In genomic region chr14:24982472-24983155, GRCh38 we compare ENCODE assay signal across 2 cellular contexts.
TF ChIP-seq lines count a peak whose summit lies in the region.

No MANE protein-coding gene starts in this region.

TF ChIP-seq in HepG2, 621 proteins besides CTCF, POLR2A, EP300 and RAD21 (continued from another document and continues in another):
- no peak for TF ChIP-seq SMAD9 (CRISPR knock-in tag; IDR thresholded peaks at IDR 0.05)
- no peak for TF ChIP-seq ZSCAN30 (CRISPR knock-in tag; IDR thresholded peaks at IDR 0.05)
- TF ChIP-seq HES4 (CRISPR knock-in tag; IDR thresholded peaks at IDR 0.05; ENCODE audit: borderline replicate concordance) = no peak
- no peak for TF ChIP-seq ZNF205 (CRISPR knock-in tag; IDR thresholded peaks at IDR 0.05)
- TF ChIP-seq ZFP36 (IDR thresholded peaks at IDR 0.05; ENCODE audit: borderline replicate concordance, low read depth, low read length, partially characterized antibody) = no peak
- no peak for TF ChIP-seq SNAPC2 (CRISPR knock-in tag; IDR thresholded peaks at IDR 0.05)
- TF ChIP-seq ZNF709 (CRISPR knock-in tag; IDR thresholded peaks at IDR 0.05) = no peak
- no peak for TF ChIP-seq TAF15 (IDR thresholded peaks at IDR 0.05; ENCODE audit: low read depth, low read length, poor library complexity, severe bottlenecking)
- no peak for TF ChIP-seq KLF11 (CRISPR knock-in tag; IDR thresholded peaks at IDR 0.05)
- TF ChIP-seq ELF3 (CRISPR knock-in tag; IDR thresholded peaks at IDR 0.05) = peak; percentile 90
- no peak for TF ChIP-seq PRMT3 (CRISPR knock-in tag; IDR thresholded peaks at IDR 0.05; ENCODE audit: borderline replicate concordance, low read depth)
- TF ChIP-seq IRX3 (CRISPR knock-in tag; IDR thresholded peaks at IDR 0.05; ENCODE audit: borderline replicate concordance, low read depth) = no peak
- TF ChIP-seq ATF2 (CRISPR knock-in tag; IDR thresholded peaks at IDR 0.05) = peak; percentile 13; the same call in 1 of the 2 replicates
- TF ChIP-seq NPAS2 (CRISPR knock-in tag; IDR thresholded peaks at IDR 0.05; ENCODE audit: borderline replicate concordance) = no peak
- TF ChIP-seq TCF7 (IDR thresholded peaks at IDR 0.05; ENCODE audit: low read depth) = peak; percentile 74; the same call in 1 of the 2 replicates
- TF ChIP-seq JUNB (CRISPR knock-in tag; IDR thresholded peaks at IDR 0.05; ENCODE audit: borderline replicate concordance) = no peak
- TF ChIP-seq EEA1 (CRISPR knock-in tag; IDR thresholded peaks at IDR 0.05; ENCODE audit: borderline replicate concordance) = no peak
- TF ChIP-seq ZNF747 (CRISPR knock-in tag; IDR thresholded peaks at IDR 0.05; ENCODE audit: borderline replicate concordance) = no peak
- no peak for TF ChIP-seq NRL (CRISPR knock-in tag; IDR thresholded peaks at IDR 0.05; ENCODE audit: borderline replicate concordance)
- no peak for TF ChIP-seq ZNF256 (CRISPR knock-in tag; conservative IDR thresholded peaks at IDR 0.05)
- TF ChIP-seq ZNF580 (CRISPR knock-in tag; IDR thresholded peaks at IDR 0.05; ENCODE audit: borderline replicate concordance, low read depth) = no peak
- no peak for TF ChIP-seq CCDC6 (CRISPR knock-in tag; IDR thresholded peaks at IDR 0.05)
- TF ChIP-seq, protein P1, sequence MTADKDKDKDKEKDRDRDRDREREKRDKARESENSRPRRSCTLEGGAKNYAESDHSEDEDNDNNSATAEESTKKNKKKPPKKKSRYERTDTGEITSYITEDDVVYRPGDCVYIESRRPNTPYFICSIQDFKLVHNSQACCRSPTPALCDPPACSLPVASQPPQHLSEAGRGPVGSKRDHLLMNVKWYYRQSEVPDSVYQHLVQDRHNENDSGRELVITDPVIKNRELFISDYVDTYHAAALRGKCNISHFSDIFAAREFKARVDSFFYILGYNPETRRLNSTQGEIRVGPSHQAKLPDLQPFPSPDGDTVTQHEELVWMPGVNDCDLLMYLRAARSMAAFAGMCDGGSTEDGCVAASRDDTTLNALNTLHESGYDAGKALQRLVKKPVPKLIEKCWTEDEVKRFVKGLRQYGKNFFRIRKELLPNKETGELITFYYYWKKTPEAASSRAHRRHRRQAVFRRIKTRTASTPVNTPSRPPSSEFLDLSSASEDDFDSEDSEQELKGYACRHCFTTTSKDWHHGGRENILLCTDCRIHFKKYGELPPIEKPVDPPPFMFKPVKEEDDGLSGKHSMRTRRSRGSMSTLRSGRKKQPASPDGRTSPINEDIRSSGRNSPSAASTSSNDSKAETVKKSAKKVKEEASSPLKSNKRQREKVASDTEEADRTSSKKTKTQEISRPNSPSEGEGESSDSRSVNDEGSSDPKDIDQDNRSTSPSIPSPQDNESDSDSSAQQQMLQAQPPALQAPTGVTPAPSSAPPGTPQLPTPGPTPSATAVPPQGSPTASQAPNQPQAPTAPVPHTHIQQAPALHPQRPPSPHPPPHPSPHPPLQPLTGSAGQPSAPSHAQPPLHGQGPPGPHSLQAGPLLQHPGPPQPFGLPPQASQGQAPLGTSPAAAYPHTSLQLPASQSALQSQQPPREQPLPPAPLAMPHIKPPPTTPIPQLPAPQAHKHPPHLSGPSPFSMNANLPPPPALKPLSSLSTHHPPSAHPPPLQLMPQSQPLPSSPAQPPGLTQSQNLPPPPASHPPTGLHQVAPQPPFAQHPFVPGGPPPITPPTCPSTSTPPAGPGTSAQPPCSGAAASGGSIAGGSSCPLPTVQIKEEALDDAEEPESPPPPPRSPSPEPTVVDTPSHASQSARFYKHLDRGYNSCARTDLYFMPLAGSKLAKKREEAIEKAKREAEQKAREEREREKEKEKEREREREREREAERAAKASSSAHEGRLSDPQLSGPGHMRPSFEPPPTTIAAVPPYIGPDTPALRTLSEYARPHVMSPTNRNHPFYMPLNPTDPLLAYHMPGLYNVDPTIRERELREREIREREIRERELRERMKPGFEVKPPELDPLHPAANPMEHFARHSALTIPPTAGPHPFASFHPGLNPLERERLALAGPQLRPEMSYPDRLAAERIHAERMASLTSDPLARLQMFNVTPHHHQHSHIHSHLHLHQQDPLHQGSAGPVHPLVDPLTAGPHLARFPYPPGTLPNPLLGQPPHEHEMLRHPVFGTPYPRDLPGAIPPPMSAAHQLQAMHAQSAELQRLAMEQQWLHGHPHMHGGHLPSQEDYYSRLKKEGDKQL (CRISPR knock-in tag; IDR thresholded peaks at IDR 0.05; ENCODE audit: low read depth) = peak; percentile 66; the same call in 1 of the 2 replicates
- no peak for TF ChIP-seq ZNF691 (CRISPR knock-in tag; IDR thresholded peaks at IDR 0.05; ENCODE audit: borderline replicate concordance, low read depth)

TF ChIP-seq in WTC11, 78 proteins besides CTCF, POLR2A, EP300 and RAD21 (continued from another document):
- TF ChIP-seq, protein P2, sequence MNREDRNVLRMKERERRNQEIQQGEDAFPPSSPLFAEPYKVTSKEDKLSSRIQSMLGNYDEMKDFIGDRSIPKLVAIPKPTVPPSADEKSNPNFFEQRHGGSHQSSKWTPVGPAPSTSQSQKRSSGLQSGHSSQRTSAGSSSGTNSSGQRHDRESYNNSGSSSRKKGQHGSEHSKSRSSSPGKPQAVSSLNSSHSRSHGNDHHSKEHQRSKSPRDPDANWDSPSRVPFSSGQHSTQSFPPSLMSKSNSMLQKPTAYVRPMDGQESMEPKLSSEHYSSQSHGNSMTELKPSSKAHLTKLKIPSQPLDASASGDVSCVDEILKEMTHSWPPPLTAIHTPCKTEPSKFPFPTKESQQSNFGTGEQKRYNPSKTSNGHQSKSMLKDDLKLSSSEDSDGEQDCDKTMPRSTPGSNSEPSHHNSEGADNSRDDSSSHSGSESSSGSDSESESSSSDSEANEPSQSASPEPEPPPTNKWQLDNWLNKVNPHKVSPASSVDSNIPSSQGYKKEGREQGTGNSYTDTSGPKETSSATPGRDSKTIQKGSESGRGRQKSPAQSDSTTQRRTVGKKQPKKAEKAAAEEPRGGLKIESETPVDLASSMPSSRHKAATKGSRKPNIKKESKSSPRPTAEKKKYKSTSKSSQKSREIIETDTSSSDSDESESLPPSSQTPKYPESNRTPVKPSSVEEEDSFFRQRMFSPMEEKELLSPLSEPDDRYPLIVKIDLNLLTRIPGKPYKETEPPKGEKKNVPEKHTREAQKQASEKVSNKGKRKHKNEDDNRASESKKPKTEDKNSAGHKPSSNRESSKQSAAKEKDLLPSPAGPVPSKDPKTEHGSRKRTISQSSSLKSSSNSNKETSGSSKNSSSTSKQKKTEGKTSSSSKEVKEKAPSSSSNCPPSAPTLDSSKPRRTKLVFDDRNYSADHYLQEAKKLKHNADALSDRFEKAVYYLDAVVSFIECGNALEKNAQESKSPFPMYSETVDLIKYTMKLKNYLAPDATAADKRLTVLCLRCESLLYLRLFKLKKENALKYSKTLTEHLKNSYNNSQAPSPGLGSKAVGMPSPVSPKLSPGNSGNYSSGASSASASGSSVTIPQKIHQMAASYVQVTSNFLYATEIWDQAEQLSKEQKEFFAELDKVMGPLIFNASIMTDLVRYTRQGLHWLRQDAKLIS (CRISPR knock-in tag; IDR thresholded peaks at IDR 0.05; ENCODE audit: borderline replicate concordance) = no peak
- no peak for TF ChIP-seq ATF1 (CRISPR knock-in tag; IDR thresholded peaks at IDR 0.05)
- TF ChIP-seq HMGA2 (CRISPR knock-in tag; IDR thresholded peaks at IDR 0.05) = no peak
- no peak for TF ChIP-seq ZNF121 (CRISPR knock-in tag; IDR thresholded peaks at IDR 0.05)
